Comparison of ENCODE assay signal across 28 cellular contexts in genomic region chr7:298375-298702, GRCh38. TPM values are rescaled to one million over a fixed set of nuclear protein-coding genes. Genes with fewer than 3 reads are reported as not detected.
"Had no signal": no experiment of that assay in that cellular context is flagged by ENCODE, and none has a peak within 500 bp of the region (broad histone marks: within the 10 kb centered on the region; RNA-seq: fewer than 3 reads in every experiment).

No MANE protein-coding gene starts in this region.

- H2AFZ ChIP-seq: parathyroid adenoma had no signal

- H3K36me3 Mint-ChIP-seq: natural killer cell had no signal

- H3K27ac ChIP-seq: gastrocnemius medialis, parathyroid adenoma, prostate gland, right atrium auricular region, skin epidermis, suprapubic skin, transverse colon, vagina had no signal

- H3K36me3 ChIP-seq: gastrocnemius medialis, prostate gland, right atrium auricular region, suprapubic skin, transverse colon, vagina had no signal

- H3K9ac ChIP-seq: parathyroid adenoma had no signal

- H3K4me3 ChIP-seq: gastrocnemius medialis, prostate gland, right atrium auricular region, skin epidermis, suprapubic skin, transverse colon, vagina had no signal

- H3K9me3 ChIP-seq: gastrocnemius medialis, prostate gland, right atrium auricular region, suprapubic skin, transverse colon, vagina had no signal

- H3K27me3 ChIP-seq: right atrium auricular region, vagina had no signal

- H3K4me3 Mint-ChIP-seq: effector memory CD8-positive, alpha-beta T cell; natural killer cell; stimulated activated naive CD8-positive, alpha-beta T cell treated with anti-CD3 and anti-CD28 coated beads, Interleukin-15, amount 100 ng/mL, for 72 hours had no signal

- DNase-seq: cortex of kidney; effector memory CD8-positive, alpha-beta T cell; foreskin fibroblast; gastrocnemius medialis; kidney; mammary epithelial cell; natural killer cell; stimulated activated CD4-positive, alpha-beta T cell treated with anti-CD3 and anti-CD28 coated beads, Interleukin-15, amount 100 ng/mL, for 24 hours; stimulated activated CD4-positive, alpha-beta T cell treated with anti-CD3 and anti-CD28 coated beads, Interleukin-2, amount 100 ng/mL, for 48 hours; stimulated activated naive CD4-positive, alpha-beta T cell; stimulated activated naive CD8-positive, alpha-beta T cell treated with anti-CD3 and anti-CD28 coated beads, Interleukin-15, amount 100 ng/mL, for 72 hours; transverse colon had no signal

- H3K9me3 Mint-ChIP-seq: effector memory CD8-positive, alpha-beta T cell; natural killer cell; stimulated activated naive CD8-positive, alpha-beta T cell treated with anti-CD3 and anti-CD28 coated beads, Interleukin-15, amount 100 ng/mL, for 72 hours had no signal

- H3K4me1 ChIP-seq: gastrocnemius medialis, parathyroid adenoma, prostate gland, right atrium auricular region, vagina had no signal

- H3K27ac Mint-ChIP-seq: effector memory CD8-positive, alpha-beta T cell; natural killer cell; stimulated activated naive CD8-positive, alpha-beta T cell treated with anti-CD3 and anti-CD28 coated beads, Interleukin-15, amount 100 ng/mL, for 72 hours had no signal

- H3K4me1 Mint-ChIP-seq: natural killer cell; stimulated activated naive CD8-positive, alpha-beta T cell treated with anti-CD3 and anti-CD28 coated beads, Interleukin-15, amount 100 ng/mL, for 72 hours had no signal

RNA-seq across cellular contexts. Expression of gene FOXL3, which starts 8.4 kb away (rescaled TPM):
- total RNA-seq: dermis microvascular lymphatic vessel endothelial cell, esophagus mucosa, gastrocnemius medialis, glomerular endothelial cell, kidney, left lobe of liver, lower leg skin, mammary epithelial cell, mononuclear cell, natural killer cell, osteoblast, prostate gland, right atrium auricular region, suprapubic skin, transverse colon, ureter, vagina had no signal
- polyA plus RNA-seq: mammary epithelial cell, neural cell, thymus had no signal
